Comparison of ENCODE assay signal across 8 cellular contexts in the genomic region with DNA sequence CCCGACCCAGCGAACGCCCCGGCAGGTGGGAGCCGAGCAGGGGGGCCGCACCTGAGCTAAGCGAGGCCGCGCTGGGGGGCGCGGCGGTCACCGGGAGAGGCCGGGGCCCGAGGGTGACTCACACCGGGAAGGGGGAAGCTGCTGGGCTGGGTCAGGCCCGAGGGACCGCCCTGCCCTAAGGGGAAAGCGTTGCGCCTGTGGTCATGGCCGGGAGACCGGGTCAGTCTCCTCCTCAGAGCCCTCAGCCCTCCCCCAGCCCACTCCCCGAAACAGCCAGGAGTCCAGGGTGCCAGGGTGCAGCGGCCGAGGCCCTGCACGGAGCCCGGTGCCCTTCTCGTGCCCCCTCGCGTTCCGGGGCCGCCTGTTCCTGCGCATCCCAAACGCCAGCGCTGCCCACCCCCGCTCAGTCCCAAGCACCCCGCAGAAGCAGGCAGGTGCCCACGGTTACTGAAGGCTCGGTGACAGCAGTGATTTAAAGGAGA. TPM values are rescaled to one million over a fixed set of nuclear protein-coding genes. Genes with fewer than 3 reads are reported as not detected.
DNase-seq lines count a peak whose midpoint lies in the region; ATAC-seq, FAIRE-seq and TF ChIP-seq lines count a peak whose summit lies in the region.

No MANE protein-coding gene starts in this region.

- WGBS in K562 (ENCODE audit: insufficient coverage, low coverage, missing lambda C conversion rate): 16% methylated on average over 5 of the region's 39 CpGs
- WGBS in HepG2 (ENCODE audit: low lambda C conversion rate): 50% methylated on average over 2 of the region's 39 CpGs

- no peaks in the 10 kb centered on the region for H3K27me3 ChIP-seq in DOHH2 (ENCODE audit: control insufficient read depth, low read length)
- H3K27me3 ChIP-seq in K562 (ENCODE audit: control insufficient read depth in 2 of 2, insufficient read depth in 2 of 2, low read length in 2 of 2): no peaks in the 10 kb centered on the region
- H3K27me3 ChIP-seq in HepG2 (ENCODE audit: control insufficient read depth in 1 of 2, insufficient read depth in 2 of 2, low read length in 2 of 2): no peaks in the 10 kb centered on the region; a peak in 1 of 5 replicates

- H4K20me1 ChIP-seq in DOHH2 (ENCODE audit: control insufficient read depth, insufficient read depth, low read depth, low read length): no peaks in the 10 kb centered on the region
- H4K20me1 ChIP-seq in K562 (replicated peaks; ENCODE audit: control insufficient read depth, insufficient read depth, low read length): no peaks in the 10 kb centered on the region
- no peaks in the 10 kb centered on the region for H4K20me1 ChIP-seq in HepG2 (ENCODE audit: insufficient read depth, low read length)

- no peak for TF ChIP-seq CTCF in DOHH2 (IDR thresholded peaks at IDR 0.05; ENCODE audit: low read depth, low read length, poor library complexity, severe bottlenecking)
- no peak for TF ChIP-seq CTCF in K562 (IDR thresholded peaks at IDR 0.05 in 2 of 3, conservative IDR thresholded peaks at IDR 0.05 in 1 of 3; ENCODE audit: insufficient read depth in 2 of 3, low read depth in 1 of 3, low read length in 3 of 3)
- TF ChIP-seq CTCF in HepG2 (CRISPR knock-in tag; IDR thresholded peaks at IDR 0.05): peak; percentile 15; the same call in 1 of the 2 replicates
- TF ChIP-seq CTCF in type B pancreatic cell (conservative IDR thresholded peaks at IDR 0.05): no peak

- H3K9ac ChIP-seq in K562 (ENCODE audit: insufficient read depth in 1 of 2, low read depth in 2 of 2, low read length in 2 of 2) (peak overlapping the region; percentile 73 to 93; a peak in 3 of 4 replicates), HepG2 (ENCODE audit: insufficient read depth, low read depth, low read length) (peak overlapping the region; percentile 80)

- no peak for TF ChIP-seq POLR2A in K562 (conservative IDR thresholded peaks at IDR 0.05)
- no peak for TF ChIP-seq POLR2A in HepG2 (IDR thresholded peaks at IDR 0.05; ENCODE audit: insufficient read depth in 1 of 2, low read depth in 2 of 2, low read length in 2 of 2)

- in situ Hi-C loops in K562 (cut with MboI): no loop called here
- in situ Hi-C loops in HepG2 (cut with HindIII; ENCODE audit: extremely low pct_ligation_motif_present, low pct_unique_long_range_greater_than_20kb): no loop called here

- H3K9me2 ChIP-seq in DOHH2 (replicated peaks; ENCODE audit: control insufficient read depth, low read length): no peaks in the 10 kb centered on the region

- H2AFZ ChIP-seq in K562 (ENCODE audit: low read depth, low read length) (peak overlapping the region; percentile 71), HepG2 (ENCODE audit: low read length) (no peak overlapping the region)

- H3K9me3 ChIP-seq in DOHH2 (ENCODE audit: control insufficient read depth, insufficient read depth, low read length) (no peaks in the 10 kb centered on the region), K562 (replicated peaks; ENCODE audit: control insufficient read depth, insufficient read depth, low read depth, low read length) (no peaks in the 10 kb centered on the region), HepG2 (ENCODE audit: low read length) (no peaks in the 10 kb centered on the region)

- CTCF ChIA-PET in K562 (lab: Yijun Ruan, JAX; ENCODE audit: low intra/inter-chr PET ratio): interaction anchor here (1.1 kb wide), 1 partner anchor 146 kb away, joined by 4 read pairs; no protein-coding TSS in a partner anchor
- CTCF ChIA-PET in HepG2 (lab: Yijun Ruan, JAX; ENCODE audit: low intra/inter-chr PET ratio, low total read pairs): interaction anchor here (1.7 to 2.6 kb wide), 2 partner anchors 18 to 21 kb away, joined by 6 to 23 read pairs; partner anchors contain the start of gene ENTPD8

- POLR2A ChIA-PET in K562 (lab: Yijun Ruan, JAX) (interaction anchor here (3.4 kb wide), 1 partner anchor 12 kb away, joined by 21 read pairs; no protein-coding TSS in a partner anchor), HepG2 (lab: Yijun Ruan, JAX) (interaction anchor here (1.1 to 3.2 kb wide), 7 partner anchors 12 to 147 kb away, joined by 3 to 26 read pairs (median 7); partner anchors contain the start of genes ENTPD8, NRARP, NSMF and TOR4A)

- H3K27ac Mint-ChIP-seq in type B pancreatic cell: no peak overlapping the region

- H3K4me3 Mint-ChIP-seq in type B pancreatic cell: peak overlapping the region; percentile 77

- ATAC-seq in HG03095 (IDR thresholded peaks at IDR 0.05; ENCODE audit: unreplicated experiment) (peak; percentile 9), K562 (peak; percentile 39), HepG2 (peak; percentile 56)

- peak overlapping the region; percentile 83 for H3K4me2 ChIP-seq in DOHH2 (ENCODE audit: low read length)
- peak overlapping the region; percentile 72 for H3K4me2 ChIP-seq in K562 (ENCODE audit: insufficient read depth, low read length)
- H3K4me2 ChIP-seq in HepG2 (ENCODE audit: low read depth, low read length): peak overlapping the region; percentile 76

- H3K36me3 ChIP-seq in DOHH2 (ENCODE audit: control insufficient read depth, low read length) (peaks cover 9% of the 10 kb centered on the region), K562 (ENCODE audit: control insufficient read depth, insufficient read depth, low read length) (peaks cover 5% of the 10 kb centered on the region; the same call in 1 of the 3 replicates), HepG2 (replicated peaks in 1 of 2; ENCODE audit: control insufficient read depth in 1 of 2, insufficient read depth in 2 of 2, low read length in 2 of 2) (no peaks in the 10 kb centered on the region)

- intact Hi-C loops in K562 (cut with micrococcal nuclease): loop anchor here (10.0 kb wide), 1 partner anchor 119 kb away; the partner anchor contains the start of gene NRARP
- intact Hi-C loops in HepG2 (cut with micrococcal nuclease; ENCODE audit: unreplicated experiment): loop anchor here (1.0 kb wide), 1 partner anchor 21 kb away; no protein-coding TSS in a partner anchor

- H3K79me2 ChIP-seq in DOHH2 (ENCODE audit: control insufficient read depth, low read length) (peaks cover 48% of the 10 kb centered on the region), K562 (ENCODE audit: control insufficient read depth, insufficient read depth, low read length) (peaks cover 35% of the 10 kb centered on the region), HepG2 (ENCODE audit: insufficient read depth, low read length) (peaks cover 18% of the 10 kb centered on the region)

- no peaks in the 10 kb centered on the region for H3K27me3 Mint-ChIP-seq in type B pancreatic cell

- peaks cover 15% of the 10 kb centered on the region for H3K4me1 Mint-ChIP-seq in type B pancreatic cell (ENCODE audit: unreplicated experiment)

- H3K4me3 ChIP-seq in DOHH2 (ENCODE audit: low read length) (peak overlapping the region; percentile 83), K562 (peak overlapping the region; percentile 97), HepG2 (replicated peaks in 1 of 3; ENCODE audit: insufficient read depth in 1 of 3, low read depth in 2 of 3, low read length in 3 of 3) (peak overlapping the region; percentile 69 to 81 (median 71))

- H3K9me1 ChIP-seq in K562 (ENCODE audit: control insufficient read depth, insufficient read depth, low read length): no peaks in the 10 kb centered on the region

- H3K9me3 Mint-ChIP-seq in type B pancreatic cell: no peaks in the 10 kb centered on the region

- peaks cover 59% of the 10 kb centered on the region for H3K4me1 ChIP-seq in DOHH2 (ENCODE audit: control insufficient read depth, low read length)
- peaks cover 35 to 54% of the 10 kb centered on the region in 2 experiments for H3K4me1 ChIP-seq in K562 (replicated peaks in 1 of 2; ENCODE audit: control insufficient read depth in 2 of 2, insufficient read depth in 2 of 2, low read length in 2 of 2)
- peaks cover 21% of the 10 kb centered on the region for H3K4me1 ChIP-seq in HepG2 (ENCODE audit: insufficient read depth, low read length)

- H3K27ac ChIP-seq in DOHH2 (ENCODE audit: low read depth, low read length) (peak overlapping the region; percentile 94), K562 (ENCODE audit: extremely low read depth, low read depth, low read length) (peak overlapping the region; percentile 72; the same call in 2 of the 3 replicates), HepG2 (ENCODE audit: extremely low read length, insufficient read depth, low read length) (peak overlapping the region; percentile 60)

- DNase-seq in K562 (ENCODE audit: extremely low read depth in 1 of 4, low spot score in 3 of 4) (peak; percentile 48 to 53 (median 52)), HepG2 (ENCODE audit: low spot score) (no peak), type B pancreatic cell (ENCODE audit: extremely low spot score, unreplicated experiment) (no peak), hepatic stellate cell (ENCODE audit: low spot score) (no peak), NCI-H2227 (lab: John Stamatoyannopoulos, UW; ENCODE audit: unreplicated experiment) (no peak)
- no peak for DNase-seq in stimulated activated CD4-positive, alpha-beta T cell treated with anti-CD3 and anti-CD28 coated beads, Interleukin-1b, Interleukin-23, amount 100 ng/mL, for 48 hours

- TF ChIP-seq EP300 in K562 (IDR thresholded peaks at IDR 0.05; ENCODE audit: low read length) (no peak), HepG2 (IDR thresholded peaks at IDR 0.05; ENCODE audit: low read depth in 2 of 2, low read length in 2 of 2) (no peak), HepG2 (CRISPR knock-in tag; IDR thresholded peaks at IDR 0.05; ENCODE audit: borderline replicate concordance) (no peak)

- BruUV-seq in K562 (replicated peaks; lab: Mats Ljungman, UMichigan): no TSS peak
- no TSS peak for BruUV-seq in HepG2 (replicated peaks; lab: Mats Ljungman, UMichigan)

- no peaks in the 10 kb centered on the region for H3K36me3 Mint-ChIP-seq in type B pancreatic cell

- TF ChIP-seq RAD21 in K562 (CRISPR knock-in tag; conservative IDR thresholded peaks at IDR 0.05 in 1 of 2, IDR thresholded peaks at IDR 0.05 in 1 of 2) (no peak), HepG2 (CRISPR knock-in tag; IDR thresholded peaks at IDR 0.05) (no peak)

- H3F3A ChIP-seq in DOHH2 (ENCODE audit: control insufficient read depth, insufficient read depth): peaks cover 27% of the 10 kb centered on the region

- FAIRE-seq in K562 (lab: Jason Lieb, UNC) (no peak), HepG2 (lab: Jason Lieb, UNC) (no peak)

RNA-seq across cellular contexts. Expression of gene NOXA1, which starts 0.7 kb away (rescaled TPM):
- total RNA-seq in K562 (2011; cell fraction: chromatin; rRNA removed; ENCODE audit: low replicate concordance): 0.25 and 0.97 TPM in 2 replicates
- 1.6 and 1.8 TPM in 2 replicates for total RNA-seq in K562 (2011; cell fraction: nucleolus; rRNA removed)
- 0.69 and 0.88 TPM in 2 replicates for total RNA-seq in K562 (2011; cell fraction: nucleoplasm; rRNA removed)
- total RNA-seq in K562 (2014; rRNA removed) (0.33 and 0.50 TPM in 2 replicates), K562 (2014; rRNA removed; fragmentation: Illumina TruSeq; extraction: Trizol) (not detected in 2 replicates), K562 (2015; rRNA removed; fragmentation: Illumina TruSeq; extraction: Trizol) (0.07 TPM in 1 of 2 replicates, not detected in the other), K562 (2021) (0.63 and 1.2 TPM in 2 replicates), HepG2 (2016; rRNA removed; fragmentation: Illumina TruSeq; extraction: Trizol) (0.63 and 1.2 TPM in 2 replicates), type B pancreatic cell (ENCODE audit: low replicate concordance) (6.4 and 14.3 TPM in 2 replicates)
- polyA plus RNA-seq in K562 (2011; rRNA removed) (0.11 and 0.22 TPM in 2 replicates), K562 (2014; fragmentation: Illumina TruSeq; extraction: Trizol) (not detected in 2 replicates), K562 (2014; fragmentation: Nextera tagmentation; extraction: Ambion mirVana) (not detected), K562 (2014; rRNA removed) (0.20 and 0.50 TPM in 2 replicates), HepG2 (2011; rRNA removed) (0.78 and 2.1 TPM in 2 replicates)
- 0.13 and 0.36 TPM in 2 replicates for polyA plus RNA-seq in K562 (2011; cell fraction: cytosol; rRNA removed)
- polyA plus RNA-seq in K562 (2011; cell fraction: nucleus; rRNA removed): 2.8 and 4.7 TPM in 2 replicates
- polyA plus RNA-seq in K562 (2012): 0.34 and 2.4 TPM in 2 replicates
- not detected in 2 replicates for polyA minus RNA-seq in K562 (2011; rRNA and poly(A)+ RNA removed)
- polyA minus RNA-seq in K562 (2011; cell fraction: cytosol; rRNA and poly(A)+ RNA removed): not detected in 2 replicates
- 0.81 and 1.00 TPM in 2 replicates for polyA minus RNA-seq in K562 (2011; cell fraction: nucleus; rRNA and poly(A)+ RNA removed)
- total RNA-seq in HepG2 (2016; cell fraction: cytosol; rRNA removed; fragmentation: Illumina TruSeq; extraction: Trizol; ENCODE audit: low read depth): 0.81 and 1.1 TPM in 2 replicates
- 0.82 and 1.9 TPM in 2 replicates for total RNA-seq in HepG2 (2016; cell fraction: insoluble cytoplasmic fraction; rRNA removed; fragmentation: Illumina TruSeq; extraction: Trizol)
- 0.46 and 1.00 TPM in 2 replicates for total RNA-seq in HepG2 (2016; cell fraction: membrane; rRNA removed; fragmentation: Illumina TruSeq; extraction: Trizol)
- total RNA-seq in HepG2 (2016; cell fraction: nucleus; rRNA removed; fragmentation: Illumina TruSeq; extraction: Trizol): 1.6 and 2.0 TPM in 2 replicates
- 0.53 and 1.0 TPM in 2 replicates for polyA plus RNA-seq in HepG2 (2011; cell fraction: cytosol; rRNA removed)
- 17.1 and 17.5 TPM in 2 replicates for polyA plus RNA-seq in HepG2 (2011; cell fraction: nucleus; rRNA removed)
- 0.76 and 1.0 TPM in 2 replicates for polyA plus RNA-seq in HepG2 (2012)
- 0.60 and 0.67 TPM in 2 replicates for polyA plus RNA-seq in HepG2 (2016; cell fraction: cytosol; fragmentation: Illumina TruSeq; extraction: Trizol; ENCODE audit: low read depth)
- polyA plus RNA-seq in HepG2 (2016; cell fraction: insoluble cytoplasmic fraction; fragmentation: Illumina TruSeq; extraction: Trizol; ENCODE audit: low read depth): 0.39 and 0.46 TPM in 2 replicates
- 0.44 and 0.56 TPM in 2 replicates for polyA plus RNA-seq in HepG2 (2016; cell fraction: membrane; fragmentation: Illumina TruSeq; extraction: Trizol; ENCODE audit: low read depth)
- 3.7 and 3.8 TPM in 2 replicates for polyA plus RNA-seq in HepG2 (2016; cell fraction: nucleus; fragmentation: Illumina TruSeq; extraction: Trizol; ENCODE audit: insufficient read depth, low read depth)
- 0.44 and 0.61 TPM in 2 replicates for polyA minus RNA-seq in HepG2 (2011; rRNA and poly(A)+ RNA removed; ENCODE audit: low replicate concordance)
- 0.44 TPM in 1 of 2 replicates, not detected in the other for polyA minus RNA-seq in HepG2 (2011; cell fraction: cytosol; rRNA and poly(A)+ RNA removed)
- 1.8 and 3.4 TPM in 2 replicates for polyA minus RNA-seq in HepG2 (2011; cell fraction: nucleus; rRNA and poly(A)+ RNA removed)

RNA-seq across cellular contexts. Expression of gene EXD3, which starts 0.9 kb away (rescaled TPM):
- total RNA-seq in K562 (2011; cell fraction: chromatin; rRNA removed; ENCODE audit: low replicate concordance): 17.3 and 38.8 TPM in 2 replicates
- total RNA-seq in K562 (2011; cell fraction: nucleolus; rRNA removed): 26.5 and 29.7 TPM in 2 replicates
- total RNA-seq in K562 (2011; cell fraction: nucleoplasm; rRNA removed): 17.2 and 17.5 TPM in 2 replicates
- total RNA-seq in K562 (2014; rRNA removed): 6.5 and 6.7 TPM in 2 replicates
- total RNA-seq in K562 (2014; rRNA removed; fragmentation: Illumina TruSeq; extraction: Trizol): 1.3 and 1.5 TPM in 2 replicates
- total RNA-seq in K562 (2015; rRNA removed; fragmentation: Illumina TruSeq; extraction: Trizol): 3.3 and 3.4 TPM in 2 replicates
- total RNA-seq in K562 (2021): 11.7 and 12.5 TPM in 2 replicates
- polyA plus RNA-seq in K562 (2011; rRNA removed): 3.9 and 8.0 TPM in 2 replicates
- polyA plus RNA-seq in K562 (2011; cell fraction: cytosol; rRNA removed): 5.1 and 8.7 TPM in 2 replicates
- polyA plus RNA-seq in K562 (2011; cell fraction: nucleus; rRNA removed): 60.2 and 73.6 TPM in 2 replicates
- 7.9 and 18.3 TPM in 2 replicates for polyA plus RNA-seq in K562 (2012)
- polyA plus RNA-seq in K562 (2014; fragmentation: Illumina TruSeq; extraction: Trizol): 5.6 and 8.5 TPM in 2 replicates
- under 1 TPM; 0.29 to 0.35 TPM for polyA plus RNA-seq in K562 (2014; fragmentation: Nextera tagmentation; extraction: Ambion mirVana)
- 8.6 and 10.2 TPM in 2 replicates for polyA plus RNA-seq in K562 (2014; rRNA removed)
- 2.0 and 3.0 TPM in 2 replicates for polyA minus RNA-seq in K562 (2011; rRNA and poly(A)+ RNA removed)
- 2.3 and 5.6 TPM in 2 replicates for polyA minus RNA-seq in K562 (2011; cell fraction: cytosol; rRNA and poly(A)+ RNA removed)
- polyA minus RNA-seq in K562 (2011; cell fraction: nucleus; rRNA and poly(A)+ RNA removed): 6.2 and 8.9 TPM in 2 replicates
- total RNA-seq in HepG2 (2016; rRNA removed; fragmentation: Illumina TruSeq; extraction: Trizol): 1.3 and 2.7 TPM in 2 replicates
- total RNA-seq in HepG2 (2016; cell fraction: cytosol; rRNA removed; fragmentation: Illumina TruSeq; extraction: Trizol; ENCODE audit: low read depth): 1.1 and 1.7 TPM in 2 replicates
- total RNA-seq in HepG2 (2016; cell fraction: insoluble cytoplasmic fraction; rRNA removed; fragmentation: Illumina TruSeq; extraction: Trizol): 1.3 and 3.1 TPM in 2 replicates
- total RNA-seq in HepG2 (2016; cell fraction: membrane; rRNA removed; fragmentation: Illumina TruSeq; extraction: Trizol): 1.6 and 2.4 TPM in 2 replicates
- total RNA-seq in HepG2 (2016; cell fraction: nucleus; rRNA removed; fragmentation: Illumina TruSeq; extraction: Trizol): 3.0 and 3.1 TPM in 2 replicates
- 4.8 and 9.1 TPM in 2 replicates for polyA plus RNA-seq in HepG2 (2011; rRNA removed)
- polyA plus RNA-seq in HepG2 (2011; cell fraction: cytosol; rRNA removed): 1.6 and 3.2 TPM in 2 replicates
- 82.5 and 82.6 TPM in 2 replicates for polyA plus RNA-seq in HepG2 (2011; cell fraction: nucleus; rRNA removed)
- polyA plus RNA-seq in HepG2 (2012): 4.7 and 9.6 TPM in 2 replicates
- polyA plus RNA-seq in HepG2 (2016; cell fraction: cytosol; fragmentation: Illumina TruSeq; extraction: Trizol; ENCODE audit: low read depth): 3.8 and 4.6 TPM in 2 replicates
- polyA plus RNA-seq in HepG2 (2016; cell fraction: insoluble cytoplasmic fraction; fragmentation: Illumina TruSeq; extraction: Trizol; ENCODE audit: low read depth): 2.3 and 2.8 TPM in 2 replicates
- polyA plus RNA-seq in HepG2 (2016; cell fraction: membrane; fragmentation: Illumina TruSeq; extraction: Trizol; ENCODE audit: low read depth): 5.3 and 6.7 TPM in 2 replicates
- 8.9 and 9.7 TPM in 2 replicates for polyA plus RNA-seq in HepG2 (2016; cell fraction: nucleus; fragmentation: Illumina TruSeq; extraction: Trizol; ENCODE audit: insufficient read depth, low read depth)
- 3.4 and 4.2 TPM in 2 replicates for polyA minus RNA-seq in HepG2 (2011; rRNA and poly(A)+ RNA removed; ENCODE audit: low replicate concordance)
- 0.62 and 2.6 TPM in 2 replicates for polyA minus RNA-seq in HepG2 (2011; cell fraction: cytosol; rRNA and poly(A)+ RNA removed)
- polyA minus RNA-seq in HepG2 (2011; cell fraction: nucleus; rRNA and poly(A)+ RNA removed): 6.6 and 9.0 TPM in 2 replicates
- 15.5 and 19.5 TPM in 2 replicates for total RNA-seq in type B pancreatic cell (ENCODE audit: low replicate concordance)

RNA-seq across cellular contexts. Expression of gene ENTPD8, which starts 17.3 kb away (rescaled TPM):
- total RNA-seq in K562 (2011; cell fraction: chromatin; rRNA removed; ENCODE audit: low replicate concordance): 0.23 and 0.67 TPM in 2 replicates
- total RNA-seq in K562 (2011; cell fraction: nucleolus; rRNA removed): 0.50 and 0.53 TPM in 2 replicates
- total RNA-seq in K562 (2011; cell fraction: nucleoplasm; rRNA removed): 0.22 TPM in 1 of 2 replicates, not detected in the other
- total RNA-seq in K562 (2014; rRNA removed): 0.16 and 0.27 TPM in 2 replicates
- total RNA-seq in K562 (2014; rRNA removed; fragmentation: Illumina TruSeq; extraction: Trizol): not detected in 2 replicates
- 0.08 TPM in 1 of 2 replicates, not detected in the other for total RNA-seq in K562 (2015; rRNA removed; fragmentation: Illumina TruSeq; extraction: Trizol)
- total RNA-seq in K562 (2021): 0.13 and 0.18 TPM in 2 replicates
- 0.06 and 0.11 TPM in 2 replicates for polyA plus RNA-seq in K562 (2011; rRNA removed)
- polyA plus RNA-seq in K562 (2011; cell fraction: cytosol; rRNA removed): 0.04 and 0.27 TPM in 2 replicates
- polyA plus RNA-seq in K562 (2011; cell fraction: nucleus; rRNA removed): 0.63 and 1.0 TPM in 2 replicates
- 0.12 and 0.16 TPM in 2 replicates for polyA plus RNA-seq in K562 (2012)
- 0.07 TPM in 1 of 2 replicates, not detected in the other for polyA plus RNA-seq in K562 (2014; fragmentation: Illumina TruSeq; extraction: Trizol)
- not detected for polyA plus RNA-seq in K562 (2014; fragmentation: Nextera tagmentation; extraction: Ambion mirVana)
- 0.20 TPM in 1 of 2 replicates, not detected in the other for polyA plus RNA-seq in K562 (2014; rRNA removed)
- not detected in 2 replicates for polyA minus RNA-seq in K562 (2011; rRNA and poly(A)+ RNA removed)
- not detected in 2 replicates for polyA minus RNA-seq in K562 (2011; cell fraction: cytosol; rRNA and poly(A)+ RNA removed)
- polyA minus RNA-seq in K562 (2011; cell fraction: nucleus; rRNA and poly(A)+ RNA removed): 0.13 and 0.22 TPM in 2 replicates
- total RNA-seq in HepG2 (2016; rRNA removed; fragmentation: Illumina TruSeq; extraction: Trizol): 0.21 and 0.44 TPM in 2 replicates
- total RNA-seq in HepG2 (2016; cell fraction: cytosol; rRNA removed; fragmentation: Illumina TruSeq; extraction: Trizol; ENCODE audit: low read depth): 0.09 and 0.20 TPM in 2 replicates
- total RNA-seq in HepG2 (2016; cell fraction: insoluble cytoplasmic fraction; rRNA removed; fragmentation: Illumina TruSeq; extraction: Trizol): 0.33 and 0.43 TPM in 2 replicates
- 0.21 and 0.37 TPM in 2 replicates for total RNA-seq in HepG2 (2016; cell fraction: membrane; rRNA removed; fragmentation: Illumina TruSeq; extraction: Trizol)
- total RNA-seq in HepG2 (2016; cell fraction: nucleus; rRNA removed; fragmentation: Illumina TruSeq; extraction: Trizol): 0.28 and 0.34 TPM in 2 replicates
- polyA plus RNA-seq in HepG2 (2011; rRNA removed): 0.26 and 0.38 TPM in 2 replicates
- 0.21 and 0.30 TPM in 2 replicates for polyA plus RNA-seq in HepG2 (2011; cell fraction: cytosol; rRNA removed)
- 3.0 and 3.2 TPM in 2 replicates for polyA plus RNA-seq in HepG2 (2011; cell fraction: nucleus; rRNA removed)
- polyA plus RNA-seq in HepG2 (2012): 0.35 and 0.44 TPM in 2 replicates
- 0.05 and 0.14 TPM in 2 replicates for polyA plus RNA-seq in HepG2 (2016; cell fraction: cytosol; fragmentation: Illumina TruSeq; extraction: Trizol; ENCODE audit: low read depth)
- 0.25 TPM in 1 of 2 replicates, not detected in the other for polyA plus RNA-seq in HepG2 (2016; cell fraction: insoluble cytoplasmic fraction; fragmentation: Illumina TruSeq; extraction: Trizol; ENCODE audit: low read depth)
- 0.08 and 0.15 TPM in 2 replicates for polyA plus RNA-seq in HepG2 (2016; cell fraction: membrane; fragmentation: Illumina TruSeq; extraction: Trizol; ENCODE audit: low read depth)
- polyA plus RNA-seq in HepG2 (2016; cell fraction: nucleus; fragmentation: Illumina TruSeq; extraction: Trizol; ENCODE audit: insufficient read depth, low read depth): 0.79 and 0.97 TPM in 2 replicates
- polyA minus RNA-seq in HepG2 (2011; rRNA and poly(A)+ RNA removed; ENCODE audit: low replicate concordance): 0.26 TPM in 1 of 2 replicates, not detected in the other
- not detected in 2 replicates for polyA minus RNA-seq in HepG2 (2011; cell fraction: cytosol; rRNA and poly(A)+ RNA removed)
- polyA minus RNA-seq in HepG2 (2011; cell fraction: nucleus; rRNA and poly(A)+ RNA removed): 0.26 and 0.37 TPM in 2 replicates
- total RNA-seq in type B pancreatic cell (ENCODE audit: low replicate concordance): 2.1 and 3.5 TPM in 2 replicates

RNA-seq across cellular contexts. Expression of gene NSMF, which starts 35.3 kb away (rescaled TPM):
- 47.6 and 128 TPM in 2 replicates for total RNA-seq in K562 (2011; cell fraction: chromatin; rRNA removed; ENCODE audit: low replicate concordance)
- total RNA-seq in K562 (2011; cell fraction: nucleolus; rRNA removed): 87.2 and 93.1 TPM in 2 replicates
- total RNA-seq in K562 (2011; cell fraction: nucleoplasm; rRNA removed): 47.3 and 58.7 TPM in 2 replicates
- total RNA-seq in K562 (2014; rRNA removed): 49.2 and 60.0 TPM in 2 replicates
- 24.4 and 29.3 TPM in 2 replicates for total RNA-seq in K562 (2014; rRNA removed; fragmentation: Illumina TruSeq; extraction: Trizol)
- total RNA-seq in K562 (2015; rRNA removed; fragmentation: Illumina TruSeq; extraction: Trizol): 28.2 and 29.1 TPM in 2 replicates
- 72.0 and 74.5 TPM in 2 replicates for total RNA-seq in K562 (2021)
- 44.9 and 71.8 TPM in 2 replicates for polyA plus RNA-seq in K562 (2011; rRNA removed)
- polyA plus RNA-seq in K562 (2011; cell fraction: cytosol; rRNA removed): 59.2 and 114 TPM in 2 replicates
- polyA plus RNA-seq in K562 (2011; cell fraction: nucleus; rRNA removed): 244 and 400 TPM in 2 replicates
- polyA plus RNA-seq in K562 (2012): 38.5 and 48.2 TPM in 2 replicates
- polyA plus RNA-seq in K562 (2014; fragmentation: Illumina TruSeq; extraction: Trizol): 26.4 and 44.1 TPM in 2 replicates
- polyA plus RNA-seq in K562 (2014; fragmentation: Nextera tagmentation; extraction: Ambion mirVana): under 1 TPM; 0.20 to 0.42 TPM
- polyA plus RNA-seq in K562 (2014; rRNA removed): 76.3 and 82.7 TPM in 2 replicates
- 25.2 and 31.9 TPM in 2 replicates for polyA minus RNA-seq in K562 (2011; rRNA and poly(A)+ RNA removed)
- polyA minus RNA-seq in K562 (2011; cell fraction: cytosol; rRNA and poly(A)+ RNA removed): 37.7 and 44.3 TPM in 2 replicates
- 47.9 and 59.5 TPM in 2 replicates for polyA minus RNA-seq in K562 (2011; cell fraction: nucleus; rRNA and poly(A)+ RNA removed)
- total RNA-seq in HepG2 (2016; rRNA removed; fragmentation: Illumina TruSeq; extraction: Trizol): 38.3 and 44.3 TPM in 2 replicates
- 35.6 and 45.0 TPM in 2 replicates for total RNA-seq in HepG2 (2016; cell fraction: cytosol; rRNA removed; fragmentation: Illumina TruSeq; extraction: Trizol; ENCODE audit: low read depth)
- total RNA-seq in HepG2 (2016; cell fraction: insoluble cytoplasmic fraction; rRNA removed; fragmentation: Illumina TruSeq; extraction: Trizol): 31.9 and 43.2 TPM in 2 replicates
- total RNA-seq in HepG2 (2016; cell fraction: membrane; rRNA removed; fragmentation: Illumina TruSeq; extraction: Trizol): 88.7 and 95.2 TPM in 2 replicates
- total RNA-seq in HepG2 (2016; cell fraction: nucleus; rRNA removed; fragmentation: Illumina TruSeq; extraction: Trizol): 47.8 and 56.5 TPM in 2 replicates
- polyA plus RNA-seq in HepG2 (2011; rRNA removed): 183 and 271 TPM in 2 replicates
- 147 and 184 TPM in 2 replicates for polyA plus RNA-seq in HepG2 (2011; cell fraction: cytosol; rRNA removed)
- polyA plus RNA-seq in HepG2 (2011; cell fraction: nucleus; rRNA removed): 1,153 and 1,227 TPM in 2 replicates
- 143 and 184 TPM in 2 replicates for polyA plus RNA-seq in HepG2 (2012)
- 80.1 and 97.0 TPM in 2 replicates for polyA plus RNA-seq in HepG2 (2016; cell fraction: cytosol; fragmentation: Illumina TruSeq; extraction: Trizol; ENCODE audit: low read depth)
- 62.3 and 80.0 TPM in 2 replicates for polyA plus RNA-seq in HepG2 (2016; cell fraction: insoluble cytoplasmic fraction; fragmentation: Illumina TruSeq; extraction: Trizol; ENCODE audit: low read depth)
- 159 and 160 TPM in 2 replicates for polyA plus RNA-seq in HepG2 (2016; cell fraction: membrane; fragmentation: Illumina TruSeq; extraction: Trizol; ENCODE audit: low read depth)
- 179 and 193 TPM in 2 replicates for polyA plus RNA-seq in HepG2 (2016; cell fraction: nucleus; fragmentation: Illumina TruSeq; extraction: Trizol; ENCODE audit: insufficient read depth, low read depth)
- 64.9 and 155 TPM in 2 replicates for polyA minus RNA-seq in HepG2 (2011; rRNA and poly(A)+ RNA removed; ENCODE audit: low replicate concordance)
- polyA minus RNA-seq in HepG2 (2011; cell fraction: cytosol; rRNA and poly(A)+ RNA removed): 76.5 and 105 TPM in 2 replicates
- polyA minus RNA-seq in HepG2 (2011; cell fraction: nucleus; rRNA and poly(A)+ RNA removed): 147 and 159 TPM in 2 replicates
- total RNA-seq in type B pancreatic cell (ENCODE audit: low replicate concordance): 51.2 and 67.8 TPM in 2 replicates

Comparison
In these comparisons a context has a peak if more than half of its experiments do, and no peak if none do; other contexts are left out.
1. DNase-seq: peak in K562 (4 of 4); none in HepG2 (single experiment), type B pancreatic cell (single experiment), hepatic stellate cell (single experiment), NCI-H2227 (single experiment) and stimulated activated CD4-positive, alpha-beta T cell treated with anti-CD3 and anti-CD28 coated beads, Interleukin-1b, Interleukin-23, amount 100 ng/mL, for 48 hours (single experiment).
2. Peak in every context shown above with its lines, with median percentiles within 50 percentile points of each other: H3K27ac ChIP-seq, H3K4me2 ChIP-seq, H3K4me3 ChIP-seq and ATAC-seq.